ENCODE assay signal across 8 cellular contexts in the genomic region with DNA sequence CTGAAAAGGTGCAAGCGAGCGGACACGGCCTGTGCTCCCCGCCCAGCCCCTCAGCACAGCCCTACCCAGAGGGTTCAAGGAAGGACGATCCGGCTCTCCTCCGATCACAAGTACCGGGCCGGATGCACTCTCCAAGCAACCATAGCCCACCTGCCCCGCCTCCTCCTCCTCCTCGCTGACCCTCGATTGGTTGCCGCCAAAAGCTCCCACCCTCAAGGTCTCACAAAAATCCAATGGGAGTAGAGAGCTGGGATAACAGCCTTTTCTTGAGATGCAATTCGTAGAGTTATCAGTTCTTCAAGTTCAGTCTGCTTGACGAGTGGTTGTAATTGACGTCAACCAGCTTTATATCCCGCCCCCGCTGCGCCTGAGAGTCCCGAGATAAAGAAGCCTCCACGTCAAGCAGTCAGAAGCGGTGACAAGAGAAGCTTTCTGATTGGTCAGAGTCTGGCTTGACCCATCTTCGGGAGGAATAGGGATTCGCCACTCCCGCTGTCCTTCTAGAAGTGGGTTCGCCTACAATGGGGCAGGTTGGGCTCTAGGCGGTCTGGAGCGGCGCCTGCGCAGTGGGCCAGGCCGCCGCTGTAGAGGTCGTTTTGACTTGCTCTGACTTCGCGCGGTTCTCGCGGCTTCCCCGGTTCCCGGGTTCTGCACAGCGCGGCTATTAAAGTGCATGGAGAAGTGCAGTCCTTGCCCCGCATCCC. TPM values are rescaled to one million over a fixed set of nuclear protein-coding genes. Genes with fewer than 3 reads are reported as not detected.
DNase-seq lines count a peak whose midpoint lies in the region; ATAC-seq and TF ChIP-seq lines count a peak whose summit lies in the region.

A gene with protein sequence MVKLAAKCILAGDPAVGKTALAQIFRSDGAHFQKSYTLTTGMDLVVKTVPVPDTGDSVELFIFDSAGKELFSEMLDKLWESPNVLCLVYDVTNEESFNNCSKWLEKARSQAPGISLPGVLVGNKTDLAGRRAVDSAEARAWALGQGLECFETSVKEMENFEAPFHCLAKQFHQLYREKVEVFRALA (minus strand): TSS at position 154 of the 704 bp plus-strand sequence. CDS start 412 bp downstream, outside the sequence.

- H3K4me1 Mint-ChIP-seq in natural killer cell treated with Interleukin-12 subunit alpha and Interleukin-12 subunit beta and Interleukin-15 and Interleukin-18, amount 100 ng/mL, for 72 hours (ENCODE audit: low read depth in 2 of 2) = peaks cover 13 to 32% of the 10 kb centered on the region in 2 donors

- no peaks in the 10 kb centered on the region for H3K9me3 Mint-ChIP-seq in natural killer cell treated with Interleukin-12 subunit alpha and Interleukin-12 subunit beta and Interleukin-15 and Interleukin-18, amount 100 ng/mL, for 72 hours

- no peaks in the 10 kb centered on the region for H3K27me3 Mint-ChIP-seq in natural killer cell treated with Interleukin-12 subunit alpha and Interleukin-12 subunit beta and Interleukin-15 and Interleukin-18, amount 100 ng/mL, for 72 hours

- H3K4me3 Mint-ChIP-seq in natural killer cell treated with Interleukin-12 subunit alpha and Interleukin-12 subunit beta and Interleukin-15 and Interleukin-18, amount 100 ng/mL, for 72 hours = peak within 1 kb of the TSS; percentile 98

- no peaks in the 10 kb centered on the region for H3K36me3 Mint-ChIP-seq in natural killer cell treated with Interleukin-12 subunit alpha and Interleukin-12 subunit beta and Interleukin-15 and Interleukin-18, amount 100 ng/mL, for 72 hours

- TF ChIP-seq CTCF in fibroblast of pulmonary artery (IDR thresholded peaks at IDR 0.05; ENCODE audit: low read length, missing control alignments) = no peak

- peak within 1 kb of the TSS; percentile 71 for H3K4me3 ChIP-seq in fibroblast of pulmonary artery (replicated peaks; ENCODE audit: low read depth, low read length)

- DNase-seq in EH (ENCODE audit: low read depth) (peak; percentile 100), GOT3 (lab: John Stamatoyannopoulos, UW) (peak; percentile 93), LoVo (ENCODE audit: low spot score) (peak; percentile 100), SHP77 (lab: John Stamatoyannopoulos, UW) (peak; percentile 99), fibroblast of pulmonary artery (ENCODE audit: low read depth) (peak; percentile 100)
- DNase-seq in activated effector memory CD4-positive, alpha-beta T cell treated with Interleukin-2 at 50 U/mL for 16 hours = peak; percentile 93
- peak; percentile 99 for DNase-seq in natural killer cell treated with Interleukin-12 subunit alpha and Interleukin-12 subunit beta and Interleukin-15 and Interleukin-18, amount 100 ng/mL, for 72 hours (ENCODE audit: low spot score)
- DNase-seq in stimulated activated naive CD8-positive, alpha-beta T cell treated with anti-CD3 and anti-CD28 coated beads, Interleukin-15, Interleukin-2, amounts not matched to agents 100 U/mL and 50 U/mL, for 24 hours = peak; percentile 94

- H3K27ac Mint-ChIP-seq in natural killer cell treated with Interleukin-12 subunit alpha and Interleukin-12 subunit beta and Interleukin-15 and Interleukin-18, amount 100 ng/mL, for 72 hours = peak within 1 kb of the TSS; percentile 78 to 79

- peak; percentile 96 to 97 for ATAC-seq in natural killer cell treated with Interleukin-12 subunit alpha and Interleukin-12 subunit beta and Interleukin-15 and Interleukin-18, amount 100 ng/mL, for 72 hours
- ATAC-seq in stimulated activated naive CD8-positive, alpha-beta T cell treated with anti-CD3 and anti-CD28 coated beads, Interleukin-15, Interleukin-2, amounts not matched to agents 100 U/mL and 50 U/mL, for 24 hours = peak; percentile 97

RNA-seq across cellular contexts. Expression of the gene that starts here (rescaled TPM):
- 10 to 100 TPM; 23.3 to 37.8 TPM for total RNA-seq in natural killer cell treated with Interleukin-12 subunit alpha and Interleukin-12 subunit beta and Interleukin-15 and Interleukin-18, amount 100 ng/mL, for 72 hours

Comparison
In these comparisons a context has a peak if more than half of its experiments do, and no peak if none do; other contexts are left out.
1. Peak in every context shown above with its lines: DNase-seq, ATAC-seq and H3K4me3 ChIP-seq.